22 cellular contexts compared by ENCODE assay signal in the genomic region with DNA sequence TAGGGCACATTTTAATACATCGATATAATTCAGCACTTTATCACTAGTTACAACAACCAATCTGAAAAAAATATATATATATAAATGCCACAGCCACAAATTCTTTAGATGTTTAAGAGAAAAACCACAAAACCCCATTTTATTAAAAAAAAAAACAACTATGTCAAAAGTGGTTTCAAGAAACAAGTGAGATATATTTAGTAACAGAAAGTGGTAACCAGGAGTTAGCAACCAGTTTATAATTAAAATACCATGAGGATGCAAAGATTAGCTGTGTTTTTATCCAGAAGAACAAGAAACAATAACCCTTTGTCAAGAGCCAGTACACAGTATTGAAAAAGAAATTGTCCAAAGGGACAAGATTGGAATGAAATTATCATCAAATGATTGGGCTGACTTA. TPM values are rescaled to one million over a fixed set of nuclear protein-coding genes. Genes with fewer than 3 reads are reported as not detected.
DNase-seq lines count a peak whose midpoint lies in the region; ATAC-seq, FAIRE-seq and TF ChIP-seq lines count a peak whose summit lies in the region.
"Had no signal": no experiment of that assay in that cellular context is flagged by ENCODE, and none has a peak within 500 bp of the region (broad histone marks: within the 10 kb centered on the region; RNA-seq: fewer than 3 reads in every experiment).

No MANE protein-coding gene starts in this region.

- H3K79me2 ChIP-seq in GM12878 (ENCODE audit: control insufficient read depth, insufficient read depth, low read length): no peaks in the 10 kb centered on the region

- H3K4me1 ChIP-seq in GM12878 (ENCODE audit: control insufficient read depth, insufficient read depth, low read length) (no peaks in the 10 kb centered on the region; the same call in 1 of the 2 replicates), kidney (ENCODE audit: control insufficient read depth in 1 of 2, insufficient read depth in 1 of 2, low read depth in 1 of 2, low read length in 2 of 2) (no peaks in the 10 kb centered on the region), gastroesophageal sphincter (no peaks in the 10 kb centered on the region)
- H3K4me1 ChIP-seq: BE2C had no signal

- FAIRE-seq in GM12878 (lab: Jason Lieb, UNC) (peak; percentile 27), kidney (lab: Jason Lieb, UNC) (peak; percentile 37)
- FAIRE-seq: D721Med, HepG2 had no signal

- in situ Hi-C loops in GM12878 (cut with MboI): loop anchor here (10.0 kb wide), 2 partner anchors 62 to 182 kb away; no protein-coding TSS in a partner anchor

- CTCF ChIA-PET in activated CD8-positive, alpha-beta T cell treated with anti-CD3 and anti-CD28 coated beads, Interleukin-2, amount 10 ng/mL, durations not matched to agents 7 days and 5 days (lab: Charles Lee): interaction anchor here (1.5 to 1.6 kb wide), 2 partner anchors 13 to 15 kb away, joined by 5 to 13 read pairs; partner anchors contain the start of gene DIPK2A
- CTCF ChIA-PET in activated CD8-positive, alpha-beta T cell treated with anti-CD3 and anti-CD28 coated beads for 36 hours (lab: Charles Lee): interaction anchor here (2.3 kb wide), 1 partner anchor 15 kb away, joined by 12 read pairs; the partner anchor contains the start of gene DIPK2A
- CTCF ChIA-PET in GM12878 (lab: Yijun Ruan, JAX): interaction anchor here (1.3 kb wide), 1 partner anchor 72 kb away, joined by 5 read pairs; no protein-coding TSS in a partner anchor

- SMC1A ChIA-PET in GM12878 (lab: Charles Lee; ENCODE audit: uncharacterized antibody, unreplicated experiment): interaction anchor here (0.9 to 1.0 kb wide), 2 partner anchors 14 to 17 kb away, joined by 3 to 4 read pairs; no protein-coding TSS in a partner anchor

- BruUV-seq in GM12878 (replicated peaks; lab: Mats Ljungman, UMichigan): no TSS peak

- peaks cover 9% of the 10 kb centered on the region for H3K36me3 Mint-ChIP-seq in activated CD8-positive, alpha-beta T cell treated with anti-CD3 and anti-CD28 coated beads, Interleukin-2, amount 10 ng/mL, durations not matched to agents 7 days and 5 days (ENCODE audit: low read depth)
- H3K36me3 Mint-ChIP-seq in activated CD8-positive, alpha-beta T cell treated with anti-CD3 and anti-CD28 coated beads for 36 hours (ENCODE audit: low read depth): no peaks in the 10 kb centered on the region
- H3K36me3 Mint-ChIP-seq: CD4-positive, CD25-positive, alpha-beta regulatory T cell had no signal

- H3K27me3 Mint-ChIP-seq in activated CD8-positive, alpha-beta T cell treated with anti-CD3 and anti-CD28 coated beads, Interleukin-2, amount 10 ng/mL, durations not matched to agents 7 days and 5 days (ENCODE audit: low read depth): peaks cover 9% of the 10 kb centered on the region
- H3K27me3 Mint-ChIP-seq in activated CD8-positive, alpha-beta T cell treated with anti-CD3 and anti-CD28 coated beads for 36 hours: peaks cover 11% of the 10 kb centered on the region

- no peaks in the 10 kb centered on the region for H3K27me3 ChIP-seq in GM12878 (replicated peaks in 1 of 2; ENCODE audit: control insufficient read depth in 2 of 2, insufficient read depth in 2 of 2, low read length in 1 of 2)
- H3K27me3 ChIP-seq in gastroesophageal sphincter: no peaks in the 10 kb centered on the region
- H3K27me3 ChIP-seq: BE2C had no signal

- H3K36me3 ChIP-seq in GM12878 (ENCODE audit: control insufficient read depth in 2 of 2, insufficient read depth in 2 of 2, low read length in 1 of 2): no peaks in the 10 kb centered on the region
- H3K36me3 ChIP-seq in kidney (ENCODE audit: control insufficient read depth in 1 of 2, insufficient read depth in 2 of 2, low read length in 2 of 2): no peaks in the 10 kb centered on the region
- H3K36me3 ChIP-seq in gastroesophageal sphincter: no peaks in the 10 kb centered on the region
- H3K36me3 ChIP-seq: BE2C had no signal

- no peak overlapping the region for H3K27ac Mint-ChIP-seq in activated CD8-positive, alpha-beta T cell treated with anti-CD3 and anti-CD28 coated beads, Interleukin-2, amount 10 ng/mL, durations not matched to agents 7 days and 5 days
- H3K27ac Mint-ChIP-seq in activated CD8-positive, alpha-beta T cell treated with anti-CD3 and anti-CD28 coated beads for 36 hours: no peak overlapping the region
- H3K27ac Mint-ChIP-seq: CD4-positive, CD25-positive, alpha-beta regulatory T cell; GM23338; H9 had no signal

- H3K9ac ChIP-seq in GM12878 (ENCODE audit: control insufficient read depth, insufficient read depth, low read length) (no peak overlapping the region), kidney (ENCODE audit: low read length in 2 of 2) (no peak overlapping the region)

- no peak overlapping the region for H3K4me2 ChIP-seq in GM12878 (ENCODE audit: control insufficient read depth, insufficient read depth)
- H3K4me2 ChIP-seq: GM23338 had no signal

- H4K20me1 ChIP-seq in GM12878 (ENCODE audit: control insufficient read depth, insufficient read depth): no peaks in the 10 kb centered on the region

- TF ChIP-seq POLR2A in GM12878 (IDR thresholded peaks at IDR 0.05; ENCODE audit: low read depth, low read length) (no peak), gastroesophageal sphincter (IDR thresholded peaks at IDR 0.05) (no peak)

- H3K9me3 Mint-ChIP-seq in activated CD8-positive, alpha-beta T cell treated with anti-CD3 and anti-CD28 coated beads, Interleukin-2, amount 10 ng/mL, durations not matched to agents 7 days and 5 days (ENCODE audit: insufficient read depth): peaks cover 15% of the 10 kb centered on the region
- peaks cover 3% of the 10 kb centered on the region for H3K9me3 Mint-ChIP-seq in activated CD8-positive, alpha-beta T cell treated with anti-CD3 and anti-CD28 coated beads for 36 hours
- H3K9me3 Mint-ChIP-seq: GM23338 had no signal

- no peak for ATAC-seq in activated CD8-positive, alpha-beta T cell treated with anti-CD3 and anti-CD28 coated beads, Interleukin-2, amount 10 ng/mL, durations not matched to agents 7 days and 5 days
- no peak for ATAC-seq in activated CD8-positive, alpha-beta T cell treated with anti-CD3 and anti-CD28 coated beads for 36 hours
- ATAC-seq in GM12878 (no peak), gastroesophageal sphincter (no peak)
- ATAC-seq: GM23338, HepG2, Panc1 had no signal

- H3K9me3 ChIP-seq in GM12878 (replicated peaks; ENCODE audit: control insufficient read depth, insufficient read depth, low read length) (peaks cover 2% of the 10 kb centered on the region; the same call in 1 of the 3 replicates), kidney (ENCODE audit: control insufficient read depth in 1 of 2, low read length in 2 of 2) (no peaks in the 10 kb centered on the region), gastroesophageal sphincter (no peaks in the 10 kb centered on the region)
- H3K9me3 ChIP-seq: BE2C had no signal

- POLR2A ChIA-PET in activated CD8-positive, alpha-beta T cell treated with anti-CD3 and anti-CD28 coated beads, Interleukin-2, amount 10 ng/mL, durations not matched to agents 7 days and 5 days (lab: Charles Lee): no interaction called here
- POLR2A ChIA-PET in activated CD8-positive, alpha-beta T cell treated with anti-CD3 and anti-CD28 coated beads for 36 hours (lab: Charles Lee): interaction anchor here (1.1 kb wide), 1 partner anchor 14 kb away, joined by 3 read pairs; the partner anchor contains the start of gene DIPK2A
- POLR2A ChIA-PET in GM12878 (lab: Charles Lee): no interaction called here

- no peak for TF ChIP-seq EP300 in GM12878 (IDR thresholded peaks at IDR 0.05; ENCODE audit: borderline replicate concordance in 1 of 2, control insufficient read depth in 1 of 2, low read depth in 2 of 2, low read length in 2 of 2)
- no peak for TF ChIP-seq EP300 in gastroesophageal sphincter (IDR thresholded peaks at IDR 0.05)

- peak overlapping the region; percentile 38 for H3K4me3 Mint-ChIP-seq in activated CD8-positive, alpha-beta T cell treated with anti-CD3 and anti-CD28 coated beads, Interleukin-2, amount 10 ng/mL, durations not matched to agents 7 days and 5 days
- H3K4me3 Mint-ChIP-seq in activated CD8-positive, alpha-beta T cell treated with anti-CD3 and anti-CD28 coated beads for 36 hours: no peak overlapping the region
- H3K4me3 Mint-ChIP-seq: CD4-positive, CD25-positive, alpha-beta regulatory T cell; GM23338; H9 had no signal

- RAD21 ChIA-PET in GM12878 (lab: Charles Lee; ENCODE audit: unreplicated experiment): no interaction called here

- no peak overlapping the region for H3K4me3 ChIP-seq in GM12878
- H3K4me3 ChIP-seq in kidney (ENCODE audit: low read length in 2 of 2): no peak overlapping the region
- H3K4me3 ChIP-seq in gastroesophageal sphincter: no peak overlapping the region
- H3K4me3 ChIP-seq: GM23338 had no signal

- intact Hi-C loops in activated CD8-positive, alpha-beta T cell treated with anti-CD3 and anti-CD28 coated beads for 36 hours (cut with micrococcal nuclease): no loop called here
- intact Hi-C loops in GM12878 (cut with micrococcal nuclease; ENCODE audit: unreplicated experiment) (no loop called here), kidney (cut with DNase I) (loop anchor here (10.0 kb wide), 1 partner anchor 182 kb away; no protein-coding TSS in a partner anchor)

- no peak for DNase-seq in activated CD8-positive, alpha-beta T cell treated with anti-CD3 and anti-CD28 coated beads, Interleukin-2, amount 10 ng/mL, durations not matched to agents 7 days and 5 days
- DNase-seq in activated CD8-positive, alpha-beta T cell treated with anti-CD3 and anti-CD28 coated beads for 36 hours: no peak
- DNase-seq in GM12878 (ENCODE audit: low read depth, low spot score) (no peak), kidney (no peak), NCI-H748 (lab: John Stamatoyannopoulos, UW; ENCODE audit: unreplicated experiment) (no peak), OCI-M1 (lab: John Stamatoyannopoulos, UW) (no peak), NAMALWA (ENCODE audit: low spot score) (no peak)
- DNase-seq: BE2C; CD4-positive, CD25-positive, alpha-beta regulatory T cell; DMS53; H9; NCI-H2029; NCI-H446 treated with DMSO at 0.1 percent for 48 hours; NCI-H526; SHP77 had no signal

- no peak for TF ChIP-seq RAD21 in GM12878 (IDR thresholded peaks at IDR 0.05; ENCODE audit: insufficient read depth, low read depth, low read length)

- no peak overlapping the region for H2AFZ ChIP-seq in GM12878 (ENCODE audit: control insufficient read depth, low read depth, low read length)
- H2AFZ ChIP-seq: GM23338 had no signal

- whole genome bisulfite sequencing in GM12878 (ENCODE audit: insufficient coverage, insufficient replicate concordance, low lambda C conversion rate, missing lambda C conversion rate): 0% methylated on average over 1 of the region's 1 CpG
- WGBS in gastroesophageal sphincter (ENCODE audit: low coverage in 1 of 2), 2 donors: 61 to 93% methylated on average over 1 of the region's 1 CpG

- H3K27ac ChIP-seq in GM12878 (ENCODE audit: control insufficient read depth, insufficient read depth) (no peak overlapping the region), kidney (ENCODE audit: low read depth in 2 of 2, low read length in 2 of 2) (no peak overlapping the region), gastroesophageal sphincter (no peak overlapping the region)
- H3K27ac ChIP-seq: 22Rv1, RWPE1 had no signal

- peaks cover 18% of the 10 kb centered on the region for H3K4me1 Mint-ChIP-seq in activated CD8-positive, alpha-beta T cell treated with anti-CD3 and anti-CD28 coated beads, Interleukin-2, amount 10 ng/mL, durations not matched to agents 7 days and 5 days (ENCODE audit: low read depth)
- H3K4me1 Mint-ChIP-seq in activated CD8-positive, alpha-beta T cell treated with anti-CD3 and anti-CD28 coated beads for 36 hours (ENCODE audit: low read depth): peaks cover 10% of the 10 kb centered on the region
- H3K4me1 Mint-ChIP-seq: GM23338, H9 had no signal

- TF ChIP-seq CTCF in activated CD8-positive, alpha-beta T cell treated with anti-CD3 and anti-CD28 coated beads for 36 hours (IDR thresholded peaks at IDR 0.05): no peak
- TF ChIP-seq CTCF in GM12878 (IDR thresholded peaks at IDR 0.05 in 2 of 3, conservative IDR thresholded peaks at IDR 0.05 in 1 of 3; ENCODE audit: control insufficient read depth in 2 of 3, extremely low read depth in 1 of 3, insufficient read depth in 1 of 3, low read depth in 3 of 3, low read length in 3 of 3) (no peak), kidney (IDR thresholded peaks at IDR 0.05; ENCODE audit: borderline replicate concordance, extremely low read depth, insufficient read depth) (no peak), gastroesophageal sphincter (IDR thresholded peaks at IDR 0.05) (no peak)

RNA-seq across cellular contexts. Expression of gene DIPK2A, which starts 14.8 kb away (rescaled TPM):
- total RNA-seq in activated CD8-positive, alpha-beta T cell treated with anti-CD3 and anti-CD28 coated beads, Interleukin-2, amount 10 ng/mL, durations not matched to agents 7 days and 5 days: 10 to 100 TPM; 23.4 to 23.8 TPM
- total RNA-seq in activated CD8-positive, alpha-beta T cell treated with anti-CD3 and anti-CD28 coated beads for 36 hours: 10 to 100 TPM; 18.0 to 19.4 TPM
- total RNA-seq in GM12878 (2013; cell fraction: nucleolus; rRNA removed): 23.0 and 26.6 TPM in 2 replicates
- total RNA-seq in GM12878 (2014; rRNA removed): 28.5 and 36.4 TPM in 2 replicates
- 15.4 and 15.8 TPM in 2 replicates for total RNA-seq in GM12878 (2014; rRNA removed; fragmentation: Illumina TruSeq; extraction: Trizol)
- 15.6 and 17.3 TPM in 2 replicates for total RNA-seq in GM12878 (2021)
- 3.6 TPM for polyA plus RNA-seq in GM12878 (2011; ENCODE audit: low read depth)
- 7.3 and 12.9 TPM in 2 replicates for polyA plus RNA-seq in GM12878 (2011; rRNA removed)
- polyA plus RNA-seq in GM12878 (2011; cell fraction: cytosol; rRNA removed): 6.1 and 8.6 TPM in 2 replicates
- polyA plus RNA-seq in GM12878 (2011; cell fraction: nucleus; rRNA removed): 10.5 and 11.1 TPM in 2 replicates
- 10.7 and 11.5 TPM in 2 replicates for polyA plus RNA-seq in GM12878 (2012)
- polyA plus RNA-seq in GM12878 (2014; fragmentation: Illumina TruSeq; extraction: Trizol): 11.4 and 15.5 TPM in 2 replicates
- 10 to 100 TPM in 1 of 2 experiments, 1 to 10 TPM in 1; 4.6 to 14.5 TPM for polyA plus RNA-seq in GM12878 (2014; fragmentation: Nextera tagmentation; extraction: Ambion mirVana)
- 8.8 and 11.5 TPM in 2 replicates for polyA plus RNA-seq in GM12878 (2014; rRNA removed)
- 10 to 100 TPM; 15.9 to 21.9 TPM for polyA plus RNA-seq in GM12878 (2016; fragmentation: Nextera tagmentation; extraction: Ambion mirVana)
- polyA minus RNA-seq in GM12878 (2011; rRNA and poly(A)+ RNA removed): 12.8 and 13.2 TPM in 2 replicates
- 13.3 and 14.3 TPM in 2 replicates for polyA minus RNA-seq in GM12878 (2011; cell fraction: cytosol; rRNA and poly(A)+ RNA removed)
- polyA minus RNA-seq in GM12878 (2011; cell fraction: nucleus; rRNA and poly(A)+ RNA removed): 37.1 and 62.5 TPM in 2 replicates
- 15.5 TPM for total RNA-seq in kidney
- polyA plus RNA-seq in kidney (ENCODE audit: insufficient read depth, low read depth, low replicate concordance): 4.9 TPM
- total RNA-seq in gastroesophageal sphincter: 10 to 100 TPM; 27.2 to 56.7 (median 44.2) TPM
